In genomic region chr4:790466-790820, GRCh38 we compare ENCODE assay signal across 21 cellular contexts. TPM values are rescaled to one million over a fixed set of nuclear protein-coding genes. Genes with fewer than 3 reads are reported as not detected.
"Had no signal": no experiment of that assay in that cellular context is flagged by ENCODE, and none has a peak within 500 bp of the region (broad histone marks: within the 10 kb centered on the region; RNA-seq: fewer than 3 reads in every experiment).

No MANE protein-coding gene starts in this region.

- H3K4me3 ChIP-seq: adrenal gland, esophagus muscularis mucosa, tibial nerve had no signal

- H3K4me3 Mint-ChIP-seq: activated CD4-positive, alpha-beta T cell treated with anti-CD3 and anti-CD28 coated beads, Interleukin-2, amount 10 ng/mL, durations not matched to agents 7 days and 5 days; activated CD8-positive, alpha-beta T cell treated with anti-CD3 and anti-CD28 coated beads, Interleukin-2, amount 10 ng/mL, durations not matched to agents 7 days and 5 days; activated naive CD4-positive, alpha-beta T cell treated with anti-CD3 and anti-CD28 coated beads, Interleukin-2, amount 10 ng/mL, durations not matched to agents 7 days and 5 days; activated T-cell treated with anti-CD3 and anti-CD28 coated beads, Interleukin-2, amount 50 U/mL, for 24 hours; dendritic cell treated with granulocyte-macrophage colony-stimulating factor and Interleukin-4, amounts not matched to agents 40 ng/mL and 50 ng/mL, for 4 days; natural killer cell treated with Interleukin-12 subunit alpha and Interleukin-12 subunit beta and Interleukin-15 and Interleukin-18, amount 100 ng/mL, for 72 hours; T-helper 2 cell treated with Interferon-gamma antibody and Interleukin-4, amounts not matched to agents 5 μg/mL and 100 μg/mL, for 36 hours; WTC11 had no signal

- H3K27ac ChIP-seq: adrenal gland, esophagus muscularis mucosa, tibial nerve had no signal

- H3K36me3 Mint-ChIP-seq: natural killer cell treated with Interleukin-12 subunit alpha and Interleukin-12 subunit beta and Interleukin-15 and Interleukin-18, amount 100 ng/mL, for 72 hours; WTC11 had no signal

- ATAC-seq: activated CD8-positive, alpha-beta T cell treated with anti-CD3 and anti-CD28 coated beads, Interleukin-2, amount 10 ng/mL, durations not matched to agents 7 days and 5 days; natural killer cell treated with Interleukin-12 subunit alpha and Interleukin-12 subunit beta and Interleukin-15 and Interleukin-18, amount 100 ng/mL, for 72 hours; stimulated activated naive CD8-positive, alpha-beta T cell treated with anti-CD3 and anti-CD28 coated beads, Interleukin-15, Interleukin-2, amounts not matched to agents 100 U/mL and 50 U/mL, for 24 hours; WTC11 had no signal

- DNase-seq: activated CD4-positive, alpha-beta T cell treated with anti-CD3 and anti-CD28 coated beads, Interleukin-2, amount 10 ng/mL, durations not matched to agents 7 days and 5 days; activated CD8-positive, alpha-beta T cell treated with anti-CD3 and anti-CD28 coated beads, Interleukin-2, amount 10 ng/mL, durations not matched to agents 7 days and 5 days; activated naive CD4-positive, alpha-beta T cell treated with anti-CD3 and anti-CD28 coated beads, Interleukin-2, amount 10 ng/mL, durations not matched to agents 7 days and 5 days; activated T-cell treated with anti-CD3 and anti-CD28 coated beads, Interleukin-2, amount 50 U/mL, for 24 hours; adrenal gland; effector CD8-positive, alpha-beta T cell; mesendoderm; nucleus accumbens; stimulated activated CD4-positive, alpha-beta T cell treated with anti-CD3 and anti-CD28 coated beads, Interleukin-12 subunit alpha, Interleukin-12 subunit beta, amount 100 ng/mL, for 4 hours; stimulated activated CD4-positive, alpha-beta T cell treated with anti-CD3 and anti-CD28 coated beads, Interleukin-1b, Interleukin-23, amount 100 ng/mL, for 48 hours; stimulated activated naive CD8-positive, alpha-beta T cell treated with anti-CD3 and anti-CD28 coated beads, Interleukin-15, Interleukin-2, amounts not matched to agents 100 U/mL and 50 U/mL, for 24 hours; substantia nigra had no signal

- H3K9me3 ChIP-seq: adrenal gland, esophagus muscularis mucosa, tibial nerve had no signal

- H3K27me3 ChIP-seq: adrenal gland had no signal

- H3K36me3 ChIP-seq: adrenal gland, esophagus muscularis mucosa, tibial nerve had no signal

- H3K27ac Mint-ChIP-seq: activated CD4-positive, alpha-beta T cell treated with anti-CD3 and anti-CD28 coated beads, Interleukin-2, amount 10 ng/mL, durations not matched to agents 7 days and 5 days; activated CD8-positive, alpha-beta T cell treated with anti-CD3 and anti-CD28 coated beads, Interleukin-2, amount 10 ng/mL, durations not matched to agents 7 days and 5 days; activated naive CD4-positive, alpha-beta T cell treated with anti-CD3 and anti-CD28 coated beads, Interleukin-2, amount 10 ng/mL, durations not matched to agents 7 days and 5 days; activated T-cell treated with anti-CD3 and anti-CD28 coated beads, Interleukin-2, amount 50 U/mL, for 24 hours; activated T-helper 2 cell treated with anti-CD3 and anti-CD28 coated beads, Interferon-gamma antibody, Interleukin-2, Interleukin-4, amounts not matched to agents 10 μg/mL and 5 μg/mL and 100 μg/mL, durations not matched to agents 14 hours and 24 hours and 36 hours; dendritic cell treated with granulocyte-macrophage colony-stimulating factor and Interleukin-4, amounts not matched to agents 40 ng/mL and 50 ng/mL, for 4 days; natural killer cell treated with Interleukin-12 subunit alpha and Interleukin-12 subunit beta and Interleukin-15 and Interleukin-18, amount 100 ng/mL, for 72 hours; progenitor cell of endocrine pancreas; WTC11 had no signal

- H3K9me3 Mint-ChIP-seq: activated CD4-positive, alpha-beta T cell treated with anti-CD3 and anti-CD28 coated beads, Interleukin-2, amount 10 ng/mL, durations not matched to agents 7 days and 5 days; activated naive CD4-positive, alpha-beta T cell treated with anti-CD3 and anti-CD28 coated beads, Interleukin-2, amount 10 ng/mL, durations not matched to agents 7 days and 5 days; activated T-cell treated with anti-CD3 and anti-CD28 coated beads, Interleukin-2, amount 50 U/mL, for 24 hours; activated T-helper 2 cell treated with anti-CD3 and anti-CD28 coated beads, Interferon-gamma antibody, Interleukin-2, Interleukin-4, amounts not matched to agents 10 μg/mL and 5 μg/mL and 100 μg/mL, durations not matched to agents 14 hours and 24 hours and 36 hours; dendritic cell treated with granulocyte-macrophage colony-stimulating factor and Interleukin-4, amounts not matched to agents 40 ng/mL and 50 ng/mL, for 4 days; natural killer cell treated with Interleukin-12 subunit alpha and Interleukin-12 subunit beta and Interleukin-15 and Interleukin-18, amount 100 ng/mL, for 72 hours; T-helper 2 cell treated with Interferon-gamma antibody and Interleukin-4, amounts not matched to agents 5 μg/mL and 100 μg/mL, for 36 hours; WTC11 had no signal

RNA-seq across cellular contexts. Expression of gene CPLX1, which starts 35.5 kb away (rescaled TPM):
- total RNA-seq: chondrocyte; natural killer cell treated with Interleukin-12 subunit alpha and Interleukin-12 subunit beta and Interleukin-15 and Interleukin-18, amount 100 ng/mL, for 72 hours had no signal
